14 cellular contexts compared by ENCODE assay signal in genomic region chr19:41564515-41565383, GRCh38. TPM values are rescaled to one million over a fixed set of nuclear protein-coding genes. Genes with fewer than 3 reads are reported as not detected.
DNase-seq lines count a peak whose midpoint lies in the region; ATAC-seq lines count a peak whose summit lies in the region.
"Had no signal": no experiment of that assay in that cellular context is flagged by ENCODE, and none has a peak within 500 bp of the region (broad histone marks: within the 10 kb centered on the region; RNA-seq: fewer than 3 reads in every experiment).

No MANE protein-coding gene starts in this region.

- H3K36me3 ChIP-seq in iPS-18a (ENCODE audit: control insufficient read depth, low read depth, low read length) = no peaks in the 10 kb centered on the region

- no peak for DNase-seq in activated T-cell treated with anti-CD3 and anti-CD28 coated beads, Interleukin-2, amount 50 U/mL, for 4 hours
- DNase-seq in activated T-cell treated with anti-CD3 and anti-CD28 coated beads, Interleukin-2, amount 50 U/mL, for 1 hour = no peak
- no peak for DNase-seq in activated T-helper 1 cell treated with anti-CD3 and anti-CD28 coated beads, Interleukin-12 subunit alpha, Interleukin-12 subunit beta, Interleukin-2, Interleukin-4 antibody, amounts not matched to agents 30 ng/mL and 10 ng/mL and 1 ng/mL, durations not matched to agents 14 hours and 24 hours and 36 hours (ENCODE audit: low spot score)
- peak; percentile 36 for DNase-seq in stimulated activated naive CD8-positive, alpha-beta T cell treated with anti-CD3 and anti-CD28 coated beads, Interleukin-15, Interleukin-2, amounts not matched to agents 100 U/mL and 50 U/mL, for 24 hours
- no peak for DNase-seq in NCI-H146 (lab: John Stamatoyannopoulos, UW)
- no peak for DNase-seq in MV-4-11 (lab: John Stamatoyannopoulos, UW)
- DNase-seq: anterior cingulate cortex, HCEC 1CT, IMR-90, NCI-H345, psoas muscle had no signal

- no peaks in the 10 kb centered on the region for H3K27me3 Mint-ChIP-seq in activated T-cell treated with anti-CD3 and anti-CD28 coated beads, Interleukin-2, amount 50 U/mL, for 4 hours (ENCODE audit: low read depth)
- H3K27me3 Mint-ChIP-seq in activated T-helper 1 cell treated with anti-CD3 and anti-CD28 coated beads, Interleukin-12 subunit alpha, Interleukin-12 subunit beta, Interleukin-2, Interleukin-4 antibody, amounts not matched to agents 30 ng/mL and 10 ng/mL and 1 ng/mL, durations not matched to agents 14 hours and 24 hours and 36 hours (ENCODE audit: insufficient read depth) = peaks cover 2% of the 10 kb centered on the region

- peak overlapping the region; percentile 77 for H3K4me3 Mint-ChIP-seq in activated T-cell treated with anti-CD3 and anti-CD28 coated beads, Interleukin-2, amount 50 U/mL, for 4 hours
- H3K4me3 Mint-ChIP-seq in activated T-helper 1 cell treated with anti-CD3 and anti-CD28 coated beads, Interleukin-12 subunit alpha, Interleukin-12 subunit beta, Interleukin-2, Interleukin-4 antibody, amounts not matched to agents 30 ng/mL and 10 ng/mL and 1 ng/mL, durations not matched to agents 14 hours and 24 hours and 36 hours = peak overlapping the region; percentile 61

- no peaks in the 10 kb centered on the region for H3K9me3 Mint-ChIP-seq in activated T-cell treated with anti-CD3 and anti-CD28 coated beads, Interleukin-2, amount 50 U/mL, for 4 hours
- H3K9me3 Mint-ChIP-seq in activated T-helper 1 cell treated with anti-CD3 and anti-CD28 coated beads, Interleukin-12 subunit alpha, Interleukin-12 subunit beta, Interleukin-2, Interleukin-4 antibody, amounts not matched to agents 30 ng/mL and 10 ng/mL and 1 ng/mL, durations not matched to agents 14 hours and 24 hours and 36 hours = no peaks in the 10 kb centered on the region

- H3K27ac ChIP-seq in iPS-18a (ENCODE audit: low read length) = no peak overlapping the region
- H3K27ac ChIP-seq: C4-2B, psoas muscle had no signal

- peaks cover 11% of the 10 kb centered on the region for H3K36me3 Mint-ChIP-seq in activated T-cell treated with anti-CD3 and anti-CD28 coated beads, Interleukin-2, amount 50 U/mL, for 4 hours (ENCODE audit: insufficient read depth)
- peaks cover 29% of the 10 kb centered on the region for H3K36me3 Mint-ChIP-seq in activated T-helper 1 cell treated with anti-CD3 and anti-CD28 coated beads, Interleukin-12 subunit alpha, Interleukin-12 subunit beta, Interleukin-2, Interleukin-4 antibody, amounts not matched to agents 30 ng/mL and 10 ng/mL and 1 ng/mL, durations not matched to agents 14 hours and 24 hours and 36 hours (ENCODE audit: low read depth)

- H3K9ac ChIP-seq in iPS-18a (ENCODE audit: low read length) = no peak overlapping the region

- H3K4me1 Mint-ChIP-seq in activated T-cell treated with anti-CD3 and anti-CD28 coated beads, Interleukin-2, amount 50 U/mL, for 4 hours (ENCODE audit: low read depth) = peaks cover 68% of the 10 kb centered on the region
- H3K4me1 Mint-ChIP-seq in activated T-helper 1 cell treated with anti-CD3 and anti-CD28 coated beads, Interleukin-12 subunit alpha, Interleukin-12 subunit beta, Interleukin-2, Interleukin-4 antibody, amounts not matched to agents 30 ng/mL and 10 ng/mL and 1 ng/mL, durations not matched to agents 14 hours and 24 hours and 36 hours (ENCODE audit: low read depth) = peaks cover 55% of the 10 kb centered on the region

- no peaks in the 10 kb centered on the region for H3K9me3 ChIP-seq in iPS-18a (ENCODE audit: control insufficient read depth, low read depth, low read length)
- H3K9me3 ChIP-seq: psoas muscle had no signal

- intact Hi-C loops in activated T-helper 1 cell treated with anti-CD3 and anti-CD28 coated beads, Interleukin-12 subunit alpha, Interleukin-12 subunit beta, Interleukin-2, Interleukin-4 antibody, amounts not matched to agents 30 ng/mL and 10 ng/mL and 1 ng/mL, durations not matched to agents 14 hours and 24 hours and 36 hours (cut with micrococcal nuclease) = no loop called here

- peaks cover 4% of the 10 kb centered on the region for H3K4me1 ChIP-seq in iPS-18a (ENCODE audit: control insufficient read depth, low read depth, low read length)
- H3K4me1 ChIP-seq: psoas muscle had no signal

- H3K4me3 ChIP-seq in iPS-18a (ENCODE audit: low read length) = peak overlapping the region; percentile 49
- H3K4me3 ChIP-seq: psoas muscle had no signal

- H3K27me3 ChIP-seq in iPS-18a (ENCODE audit: control insufficient read depth, insufficient read depth, low read length) = peaks cover 81% of the 10 kb centered on the region

- ATAC-seq in activated T-cell treated with anti-CD3 and anti-CD28 coated beads, Interleukin-2, amount 50 U/mL, for 4 hours = no peak
- ATAC-seq in stimulated activated naive CD8-positive, alpha-beta T cell treated with anti-CD3 and anti-CD28 coated beads, Interleukin-15, Interleukin-2, amounts not matched to agents 100 U/mL and 50 U/mL, for 24 hours = no peak
- no peak for ATAC-seq in HG02840 (IDR thresholded peaks at IDR 0.05; ENCODE audit: low FRiP score, unreplicated experiment)
- ATAC-seq: psoas muscle had no signal

- peak overlapping the region; percentile 12 for H3K27ac Mint-ChIP-seq in activated T-helper 1 cell treated with anti-CD3 and anti-CD28 coated beads, Interleukin-12 subunit alpha, Interleukin-12 subunit beta, Interleukin-2, Interleukin-4 antibody, amounts not matched to agents 30 ng/mL and 10 ng/mL and 1 ng/mL, durations not matched to agents 14 hours and 24 hours and 36 hours

RNA-seq across cellular contexts. Expression of gene CEACAM21, which starts 11.2 kb away (rescaled TPM):
- total RNA-seq in activated T-cell treated with anti-CD3 and anti-CD28 coated beads, Interleukin-2, amount 50 U/mL, for 4 hours = 10 to 100 TPM in 2 of 3 donors, 1 to 10 TPM in 1; 6.1 to 12.9 (median 11.0) TPM
- total RNA-seq in activated T-helper 1 cell treated with anti-CD3 and anti-CD28 coated beads, Interleukin-12 subunit alpha, Interleukin-12 subunit beta, Interleukin-2, Interleukin-4 antibody, amounts not matched to agents 30 ng/mL and 10 ng/mL and 1 ng/mL, durations not matched to agents 14 hours and 24 hours and 36 hours = 34.1 and 38.5 TPM in 2 replicates
- total RNA-seq: IMR-90 had no signal
